ENCODE assay signal across 22 cellular contexts in genomic region chr14:44945264-44945663, GRCh38. TPM values are rescaled to one million over a fixed set of nuclear protein-coding genes. Genes with fewer than 3 reads are reported as not detected.
DNase-seq lines count a peak whose midpoint lies in the region; ATAC-seq, FAIRE-seq and TF ChIP-seq lines count a peak whose summit lies in the region.
"Had no signal": no experiment of that assay in that cellular context is flagged by ENCODE, and none has a peak within 500 bp of the region (broad histone marks: within the 10 kb centered on the region; RNA-seq: fewer than 3 reads in every experiment).

No MANE protein-coding gene starts in this region.

- no peak overlapping the region for H3K4ac ChIP-seq in mesenchymal stem cell (ENCODE audit: low read depth in 1 of 2, low read length in 2 of 2)

- H3K4me2 ChIP-seq in mesenchymal stem cell (ENCODE audit: low read length, poor library complexity, severe bottlenecking): no peak overlapping the region

- H3K36me3 ChIP-seq in brain microvascular endothelial cell (replicated peaks): peaks cover 2% of the 10 kb centered on the region
- peaks cover 2 to 52% of the 10 kb centered on the region in 2 experiments for H3K36me3 ChIP-seq in mesenchymal stem cell (ENCODE audit: control insufficient read depth in 1 of 2, insufficient read depth in 2 of 2, low read depth in 1 of 2, low read length in 2 of 2)
- peaks cover 8 to 12% of the 10 kb centered on the region in 2 donors for H3K36me3 ChIP-seq in kidney (ENCODE audit: control insufficient read depth in 1 of 2, insufficient read depth in 2 of 2, low read length in 2 of 2)
- H3K36me3 ChIP-seq: ovary had no signal

- H2AFZ ChIP-seq in mesenchymal stem cell (ENCODE audit: low read depth, low read length): no peak overlapping the region

- H3K4me3 Mint-ChIP-seq in natural killer cell: no peak overlapping the region
- H3K4me3 Mint-ChIP-seq in chondrocyte (ENCODE audit: unreplicated experiment): no peak overlapping the region
- H3K4me3 Mint-ChIP-seq: dendritic cell treated with granulocyte-macrophage colony-stimulating factor and Interleukin-4, amounts not matched to agents 40 ng/mL and 50 ng/mL, for 4 days had no signal

- no peak overlapping the region for H2BK15ac ChIP-seq in mesenchymal stem cell (ENCODE audit: low read depth, poor library complexity, severe bottlenecking)

- H3K27ac Mint-ChIP-seq in natural killer cell (peak overlapping the region in 1 of 2 donors; percentile 17), chondrocyte (ENCODE audit: unreplicated experiment) (no peak overlapping the region)
- H3K27ac Mint-ChIP-seq: dendritic cell treated with granulocyte-macrophage colony-stimulating factor and Interleukin-4, amounts not matched to agents 40 ng/mL and 50 ng/mL, for 4 days had no signal

- H2BK5ac ChIP-seq in mesenchymal stem cell (ENCODE audit: low read depth, low read length, poor library complexity, severe bottlenecking): no peak overlapping the region

- H2BK120ac ChIP-seq in mesenchymal stem cell (ENCODE audit: low read depth, low read length): no peak overlapping the region

- FAIRE-seq in kidney (lab: Jason Lieb, UNC): no peak

- no peak overlapping the region for H4K8ac ChIP-seq in mesenchymal stem cell (ENCODE audit: low read length)

- no peak overlapping the region for H3K4me3 ChIP-seq in brain microvascular endothelial cell (ENCODE audit: low read depth, low read length)
- peak overlapping the region in 1 of 2 experiments; percentile 52 for H3K4me3 ChIP-seq in mesenchymal stem cell (ENCODE audit: insufficient read depth in 1 of 2, low read depth in 1 of 2, low read length in 2 of 2)
- H3K4me3 ChIP-seq in kidney (ENCODE audit: low read length in 2 of 2): no peak overlapping the region
- H3K4me3 ChIP-seq: ovary, sigmoid colon, stomach, upper lobe of right lung had no signal

- DNase-seq in AG09319 (ENCODE audit: extremely low read depth, low read depth): peak; percentile 88
- DNase-seq in HCEC 1CT: peak; percentile 90
- peak; percentile 44 for DNase-seq in brain microvascular endothelial cell
- no peak for DNase-seq in mesenchymal stem cell
- no peak for DNase-seq in natural killer cell
- DNase-seq in DMS79 treated with DMSO at 0.1 percent for 48 hours (lab: John Stamatoyannopoulos, UW): no peak
- no peak for DNase-seq in kidney
- no peak for DNase-seq in chondrocyte (ENCODE audit: low spot score)
- DNase-seq: activated CD4-positive, alpha-beta T cell treated with anti-CD3 and anti-CD28 coated beads, Interleukin-2, amount 50 U/mL, for 1 hour; activated CD8-positive, alpha-beta memory T cell treated with anti-CD3 and anti-CD28 coated beads, Interleukin-2, amount 50 U/mL, for 48 hours; aorta; BE2C; Calu3; GDM1; glutamatergic neuron; NCI-H2029 treated with DMSO at 0.1 percent for 48 hours; NCI-H510A; ovary; sigmoid colon; stomach; upper lobe of right lung had no signal

- WGBS in mesenchymal stem cell: 86% methylated on average over 4 of the region's 4 CpGs

- peaks cover 15% of the 10 kb centered on the region for H3K79me1 ChIP-seq in mesenchymal stem cell (replicated peaks; ENCODE audit: low read length, poor library complexity, severe bottlenecking)

- H3K4me1 Mint-ChIP-seq in natural killer cell: peaks cover 45 to 53% of the 10 kb centered on the region in 2 donors
- H3K4me1 Mint-ChIP-seq in chondrocyte (ENCODE audit: low read depth): peaks cover 6% of the 10 kb centered on the region

- H3K9me3 ChIP-seq in mesenchymal stem cell (ENCODE audit: control insufficient read depth, low read length) (peaks cover 5% of the 10 kb centered on the region), kidney (ENCODE audit: control insufficient read depth in 1 of 2, low read length in 2 of 2) (peaks cover 0 to 5% of the 10 kb centered on the region in 2 donors)
- H3K9me3 ChIP-seq: BE2C, ovary, sigmoid colon, stomach, upper lobe of right lung had no signal

- H3K14ac ChIP-seq in mesenchymal stem cell (ENCODE audit: low read length in 2 of 2): no peak overlapping the region

- H3K27ac ChIP-seq in brain microvascular endothelial cell (no peak overlapping the region), mesenchymal stem cell (ENCODE audit: low read length, poor library complexity, severe bottlenecking) (no peak overlapping the region), kidney (ENCODE audit: low read depth in 2 of 2, low read length in 2 of 2) (no peak overlapping the region)
- H3K27ac ChIP-seq: ovary, sigmoid colon, stomach, upper lobe of right lung had no signal

- H2AK5ac ChIP-seq in mesenchymal stem cell (ENCODE audit: low read length, severe bottlenecking): no peak overlapping the region

- H3K23ac ChIP-seq in mesenchymal stem cell (ENCODE audit: low read length in 2 of 2): no peak overlapping the region

- H2BK12ac ChIP-seq in mesenchymal stem cell (ENCODE audit: low read length in 2 of 2): no peak overlapping the region

- TF ChIP-seq CTCF in AG09319 (IDR thresholded peaks at IDR 0.05; ENCODE audit: low read depth, low read length) (no peak), brain microvascular endothelial cell (IDR thresholded peaks at IDR 0.05; ENCODE audit: low read depth, low read length, missing control alignments) (no peak), natural killer cell (IDR thresholded peaks at IDR 0.05) (no peak), kidney (IDR thresholded peaks at IDR 0.05; ENCODE audit: borderline replicate concordance, extremely low read depth, insufficient read depth) (no peak), chondrocyte (IDR thresholded peaks at IDR 0.05) (no peak)

- peak overlapping the region; percentile 53 for H3K9ac ChIP-seq in mesenchymal stem cell (ENCODE audit: low read length)
- no peak overlapping the region for H3K9ac ChIP-seq in kidney (ENCODE audit: low read length in 2 of 2)

- no peaks in the 10 kb centered on the region for H3K4me1 ChIP-seq in mesenchymal stem cell (ENCODE audit: control insufficient read depth, insufficient read depth, low read depth, low read length)
- no peaks in the 10 kb centered on the region for H3K4me1 ChIP-seq in kidney (ENCODE audit: control insufficient read depth in 1 of 2, insufficient read depth in 1 of 2, low read depth in 1 of 2, low read length in 2 of 2)
- H3K4me1 ChIP-seq: BE2C, sigmoid colon, upper lobe of right lung had no signal

- no peak overlapping the region for H3K18ac ChIP-seq in mesenchymal stem cell (ENCODE audit: low read depth in 1 of 2, low read length in 2 of 2)

- peaks cover 46% of the 10 kb centered on the region for H3K36me3 Mint-ChIP-seq in natural killer cell
- peaks cover 32% of the 10 kb centered on the region for H3K36me3 Mint-ChIP-seq in chondrocyte (ENCODE audit: low read depth)

- no peak for ATAC-seq in natural killer cell
- ATAC-seq: upper lobe of right lung had no signal

- intact Hi-C loops in natural killer cell (cut with micrococcal nuclease) (no loop called here), kidney (cut with DNase I) (no loop called here)

- peaks cover 2 to 4% of the 10 kb centered on the region in 2 donors for H3K9me3 Mint-ChIP-seq in natural killer cell
- H3K9me3 Mint-ChIP-seq in chondrocyte (ENCODE audit: low read depth): peaks cover 8% of the 10 kb centered on the region

- H4K91ac ChIP-seq in mesenchymal stem cell (ENCODE audit: low read length): no peak overlapping the region

- H3K27me3 Mint-ChIP-seq in natural killer cell (ENCODE audit: low read depth in 2 of 2): no peaks in the 10 kb centered on the region
- no peaks in the 10 kb centered on the region for H3K27me3 Mint-ChIP-seq in chondrocyte (ENCODE audit: low read depth)
- H3K27me3 Mint-ChIP-seq: dendritic cell treated with granulocyte-macrophage colony-stimulating factor and Interleukin-4, amounts not matched to agents 40 ng/mL and 50 ng/mL, for 4 days had no signal

- in situ Hi-C loops in brain microvascular endothelial cell (cut with HindIII; ENCODE audit: low pct_ligation_motif_present, low sequenced_read_pairs): no loop called here

- H3K27me3 ChIP-seq in brain microvascular endothelial cell (replicated peaks): no peaks in the 10 kb centered on the region
- H3K27me3 ChIP-seq in mesenchymal stem cell (ENCODE audit: control insufficient read depth in 1 of 2, insufficient read depth in 1 of 2, low read length in 2 of 2): no peaks in the 10 kb centered on the region
- H3K27me3 ChIP-seq: BE2C, ovary, sigmoid colon, stomach, upper lobe of right lung had no signal

RNA-seq across cellular contexts. Expression of gene KLHL28, which starts 16.5 kb away (rescaled TPM):
- 5.4 TPM for polyA plus RNA-seq in mesenchymal stem cell (2013, experiment 1 of 2)
- polyA plus RNA-seq in mesenchymal stem cell (2013, experiment 2 of 2): 6.1 TPM
- total RNA-seq in natural killer cell: 10 to 100 TPM; 47.6 to 59.7 (median 56.0) TPM
- 16.3 TPM for total RNA-seq in kidney
- 1.6 TPM for polyA plus RNA-seq in kidney (ENCODE audit: insufficient read depth, low read depth, low replicate concordance)
- 20.5 to 24.2 TPM (median 23.2 TPM) in 3 replicates for total RNA-seq in chondrocyte

RNA-seq across cellular contexts. Expression of gene TOGARAM1, which starts 16.7 kb away (rescaled TPM):
- polyA plus RNA-seq in mesenchymal stem cell (2013, experiment 1 of 2): 11.2 TPM
- 12.5 TPM for polyA plus RNA-seq in mesenchymal stem cell (2013, experiment 2 of 2)
- total RNA-seq in natural killer cell (10 to 100 TPM; 17.4 to 21.4 (median 19.6) TPM), kidney (25.6 TPM), chondrocyte (12.7 to 19.7 TPM (median 13.3 TPM) in 3 replicates)
- 9.5 TPM for polyA plus RNA-seq in kidney (ENCODE audit: insufficient read depth, low read depth, low replicate concordance)

Comparison
In these comparisons a context has a peak if more than half of its experiments do, and no peak if none do; other contexts are left out.
1. DNase-seq: peak in AG09319 (single experiment), HCEC 1CT (single experiment) and brain microvascular endothelial cell (single experiment); none in mesenchymal stem cell (single experiment), natural killer cell (single experiment), DMS79 treated with DMSO at 0.1 percent for 48 hours (single experiment), kidney (single experiment) and chondrocyte (single experiment).